Comparison of ENCODE assay signal across 1 cellular context in the genomic region with DNA sequence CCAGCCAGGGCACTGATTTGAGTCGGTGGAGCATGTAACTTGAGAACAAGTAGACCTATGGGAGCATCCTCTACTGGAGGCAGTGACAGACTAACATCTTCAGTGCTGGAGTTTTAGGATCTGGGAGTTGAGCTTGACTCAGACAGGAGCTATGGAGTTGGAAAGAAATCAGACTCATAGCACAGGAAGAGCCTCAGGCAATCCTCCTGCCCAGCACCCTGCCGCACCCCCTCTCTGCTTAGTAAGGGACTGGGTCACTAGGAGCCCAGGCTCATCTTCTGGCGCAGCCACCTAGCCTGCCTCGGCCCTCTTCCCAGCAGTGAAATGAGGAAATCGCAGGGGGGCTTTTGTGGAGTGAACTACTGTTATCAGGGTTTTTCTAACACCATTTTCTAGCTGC.
TF ChIP-seq lines count a peak whose summit lies in the region.

No MANE protein-coding gene starts in this region.

TF ChIP-seq in HCT116, 20 proteins besides CTCF, POLR2A, EP300 and RAD21 (continued from another document):
- TF ChIP-seq, protein P1, sequence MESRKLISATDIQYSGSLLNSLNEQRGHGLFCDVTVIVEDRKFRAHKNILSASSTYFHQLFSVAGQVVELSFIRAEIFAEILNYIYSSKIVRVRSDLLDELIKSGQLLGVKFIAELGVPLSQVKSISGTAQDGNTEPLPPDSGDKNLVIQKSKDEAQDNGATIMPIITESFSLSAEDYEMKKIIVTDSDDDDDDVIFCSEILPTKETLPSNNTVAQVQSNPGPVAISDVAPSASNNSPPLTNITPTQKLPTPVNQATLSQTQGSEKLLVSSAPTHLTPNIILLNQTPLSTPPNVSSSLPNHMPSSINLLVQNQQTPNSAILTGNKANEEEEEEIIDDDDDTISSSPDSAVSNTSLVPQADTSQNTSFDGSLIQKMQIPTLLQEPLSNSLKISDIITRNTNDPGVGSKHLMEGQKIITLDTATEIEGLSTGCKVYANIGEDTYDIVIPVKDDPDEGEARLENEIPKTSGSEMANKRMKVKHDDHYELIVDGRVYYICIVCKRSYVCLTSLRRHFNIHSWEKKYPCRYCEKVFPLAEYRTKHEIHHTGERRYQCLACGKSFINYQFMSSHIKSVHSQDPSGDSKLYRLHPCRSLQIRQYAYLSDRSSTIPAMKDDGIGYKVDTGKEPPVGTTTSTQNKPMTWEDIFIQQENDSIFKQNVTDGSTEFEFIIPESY (IDR thresholded peaks at IDR 0.05; ENCODE audit: extremely low read depth, insufficient replicate concordance, low read length) = no peak
- TF ChIP-seq CEBPB (IDR thresholded peaks at IDR 0.05; ENCODE audit: low read depth) (no peak), EZH2 (IDR thresholded peaks at IDR 0.05) (no peak), SP1 (IDR thresholded peaks at IDR 0.05; ENCODE audit: low read depth) (no peak), POLR2AphosphoS5 (IDR thresholded peaks at IDR 0.05; ENCODE audit: low read depth, low read length) (no peak), ELF1 (IDR thresholded peaks at IDR 0.05; ENCODE audit: borderline replicate concordance, low read depth) (no peak), TCF7L2 (IDR thresholded peaks at IDR 0.05; ENCODE audit: borderline replicate concordance, extremely low read depth, insufficient read depth, insufficient read length) (no peak), JUND (IDR thresholded peaks at IDR 0.05) (no peak), EGR1 (IDR thresholded peaks at IDR 0.05; ENCODE audit: low read depth) (no peak), ZNF274 (IDR thresholded peaks at IDR 0.05; ENCODE audit: low read depth, low read length) (no peak)
- TF ChIP-seq, protein P2, sequence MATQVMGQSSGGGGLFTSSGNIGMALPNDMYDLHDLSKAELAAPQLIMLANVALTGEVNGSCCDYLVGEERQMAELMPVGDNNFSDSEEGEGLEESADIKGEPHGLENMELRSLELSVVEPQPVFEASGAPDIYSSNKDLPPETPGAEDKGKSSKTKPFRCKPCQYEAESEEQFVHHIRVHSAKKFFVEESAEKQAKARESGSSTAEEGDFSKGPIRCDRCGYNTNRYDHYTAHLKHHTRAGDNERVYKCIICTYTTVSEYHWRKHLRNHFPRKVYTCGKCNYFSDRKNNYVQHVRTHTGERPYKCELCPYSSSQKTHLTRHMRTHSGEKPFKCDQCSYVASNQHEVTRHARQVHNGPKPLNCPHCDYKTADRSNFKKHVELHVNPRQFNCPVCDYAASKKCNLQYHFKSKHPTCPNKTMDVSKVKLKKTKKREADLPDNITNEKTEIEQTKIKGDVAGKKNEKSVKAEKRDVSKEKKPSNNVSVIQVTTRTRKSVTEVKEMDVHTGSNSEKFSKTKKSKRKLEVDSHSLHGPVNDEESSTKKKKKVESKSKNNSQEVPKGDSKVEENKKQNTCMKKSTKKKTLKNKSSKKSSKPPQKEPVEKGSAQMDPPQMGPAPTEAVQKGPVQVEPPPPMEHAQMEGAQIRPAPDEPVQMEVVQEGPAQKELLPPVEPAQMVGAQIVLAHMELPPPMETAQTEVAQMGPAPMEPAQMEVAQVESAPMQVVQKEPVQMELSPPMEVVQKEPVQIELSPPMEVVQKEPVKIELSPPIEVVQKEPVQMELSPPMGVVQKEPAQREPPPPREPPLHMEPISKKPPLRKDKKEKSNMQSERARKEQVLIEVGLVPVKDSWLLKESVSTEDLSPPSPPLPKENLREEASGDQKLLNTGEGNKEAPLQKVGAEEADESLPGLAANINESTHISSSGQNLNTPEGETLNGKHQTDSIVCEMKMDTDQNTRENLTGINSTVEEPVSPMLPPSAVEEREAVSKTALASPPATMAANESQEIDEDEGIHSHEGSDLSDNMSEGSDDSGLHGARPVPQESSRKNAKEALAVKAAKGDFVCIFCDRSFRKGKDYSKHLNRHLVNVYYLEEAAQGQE (IDR thresholded peaks at IDR 0.05; ENCODE audit: low read depth) = no peak
- TF ChIP-seq, protein P3, sequence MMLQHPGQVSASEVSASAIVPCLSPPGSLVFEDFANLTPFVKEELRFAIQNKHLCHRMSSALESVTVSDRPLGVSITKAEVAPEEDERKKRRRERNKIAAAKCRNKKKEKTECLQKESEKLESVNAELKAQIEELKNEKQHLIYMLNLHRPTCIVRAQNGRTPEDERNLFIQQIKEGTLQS (IDR thresholded peaks at IDR 0.05) = no peak
